ENCODE assay signal across 1 cellular context in genomic region chr5:132820162-132820754, GRCh38.
TF ChIP-seq lines count a peak whose summit lies in the region.

No MANE protein-coding gene starts in this region.

TF ChIP-seq in HepG2, 621 proteins besides CTCF, POLR2A, EP300 and RAD21 (continued from another document and continues in another):
- no peak for TF ChIP-seq ZNF318 (CRISPR knock-in tag; IDR thresholded peaks at IDR 0.05)
- no peak for TF ChIP-seq ZNF292 (CRISPR knock-in tag; IDR thresholded peaks at IDR 0.05; ENCODE audit: borderline replicate concordance, low read depth)
- TF ChIP-seq ZNF234 (CRISPR knock-in tag; conservative IDR thresholded peaks at IDR 0.05), result no peak
- peak; percentile 38; the same call in 1 of the 2 replicates for TF ChIP-seq ZNF782 (CRISPR knock-in tag; IDR thresholded peaks at IDR 0.05; ENCODE audit: borderline replicate concordance)
- no peak for TF ChIP-seq ZNF75D (CRISPR knock-in tag; IDR thresholded peaks at IDR 0.05; ENCODE audit: borderline replicate concordance)
- no peak for TF ChIP-seq RERE (CRISPR knock-in tag; IDR thresholded peaks at IDR 0.05; ENCODE audit: low read depth)
- TF ChIP-seq TBP (CRISPR knock-in tag; IDR thresholded peaks at IDR 0.05), result no peak
- TF ChIP-seq NFRKB (IDR thresholded peaks at IDR 0.05), result no peak
- 0 out of 2 replicates have a peak, but pooled peaks have one; percentile 22 for TF ChIP-seq ZNF276 (CRISPR knock-in tag; IDR thresholded peaks at IDR 0.05; ENCODE audit: low read depth)
- 0 out of 2 replicates have a peak, but pooled peaks have one; percentile 16 for TF ChIP-seq ZKSCAN8 (CRISPR knock-in tag; IDR thresholded peaks at IDR 0.05; ENCODE audit: borderline replicate concordance)
- no peak for TF ChIP-seq MAZ (IDR thresholded peaks at IDR 0.05; ENCODE audit: borderline replicate concordance, low read depth, low read length)
- TF ChIP-seq MAZ (CRISPR knock-in tag; IDR thresholded peaks at IDR 0.05; ENCODE audit: low read depth), result no peak
- 0 out of 2 replicates have a peak, but pooled peaks have one; percentile 20 for TF ChIP-seq MED1 (CRISPR knock-in tag; IDR thresholded peaks at IDR 0.05)
- TF ChIP-seq ZNF740 (CRISPR knock-in tag; IDR thresholded peaks at IDR 0.05), result no peak
- no peak for TF ChIP-seq NFIC (IDR thresholded peaks at IDR 0.05; ENCODE audit: low read length)
- TF ChIP-seq NFE2L1 (CRISPR knock-in tag; IDR thresholded peaks at IDR 0.05; ENCODE audit: borderline replicate concordance), result no peak
- TF ChIP-seq RARA (CRISPR knock-in tag; IDR thresholded peaks at IDR 0.05), result no peak
- no peak for TF ChIP-seq TIGD3 (CRISPR knock-in tag; IDR thresholded peaks at IDR 0.05; ENCODE audit: borderline replicate concordance)
- TF ChIP-seq PTBP1 (IDR thresholded peaks at IDR 0.05; ENCODE audit: low read depth, low read length, poor library complexity, severe bottlenecking), result no peak
- TF ChIP-seq ZNF792 (CRISPR knock-in tag; IDR thresholded peaks at IDR 0.05), result no peak
- no peak for TF ChIP-seq NAIF1 (CRISPR knock-in tag; IDR thresholded peaks at IDR 0.05; ENCODE audit: borderline replicate concordance)
- TF ChIP-seq MED13 (CRISPR knock-in tag; IDR thresholded peaks at IDR 0.05), result no peak
- TF ChIP-seq CEBPG (CRISPR knock-in tag; IDR thresholded peaks at IDR 0.05), result no peak
- TF ChIP-seq CAMTA2 (CRISPR knock-in tag; IDR thresholded peaks at IDR 0.05; ENCODE audit: borderline replicate concordance), result 0 out of 2 replicates have a peak, but pooled peaks have one; percentile 50
- no peak for TF ChIP-seq REST (IDR thresholded peaks at IDR 0.05; ENCODE audit: borderline replicate concordance in 1 of 2, low read depth in 1 of 2, low read length in 2 of 2)
- TF ChIP-seq TRIM22 (IDR thresholded peaks at IDR 0.05), result no peak
- no peak for TF ChIP-seq PCBP2 (optimal IDR thresholded peaks at IDR 0.05; ENCODE audit: low read depth, low read length, poor library complexity, severe bottlenecking)
- TF ChIP-seq HMG20B (CRISPR knock-in tag; conservative IDR thresholded peaks at IDR 0.05), result no peak
